ENCODE assay signal across 8 cellular contexts in the genomic region with DNA sequence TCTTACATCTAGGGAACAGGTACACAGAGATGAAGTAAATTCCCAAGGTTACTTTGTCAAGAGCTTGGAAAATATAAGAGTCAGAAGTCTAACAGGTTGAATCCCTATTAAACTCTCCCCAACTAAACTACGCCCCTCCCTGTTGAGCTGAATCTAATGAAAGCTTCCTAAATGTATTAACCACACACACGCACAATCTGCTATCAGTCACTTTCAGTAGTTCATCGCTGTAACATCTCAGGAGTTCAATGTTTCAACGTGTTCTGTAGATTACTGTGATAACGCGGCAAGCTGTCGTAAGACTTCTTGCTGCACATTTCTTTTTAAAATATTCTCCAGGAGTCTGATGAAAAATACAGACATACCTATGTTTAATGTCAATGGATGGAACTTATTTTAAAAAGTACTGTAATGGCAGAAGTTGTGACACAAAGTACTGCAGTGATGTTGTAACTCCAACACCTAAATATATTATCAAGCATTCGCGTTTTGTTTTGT. TPM values are rescaled to one million over a fixed set of nuclear protein-coding genes. Genes with fewer than 3 reads are reported as not detected.
DNase-seq lines count a peak whose midpoint lies in the region; ATAC-seq and TF ChIP-seq lines count a peak whose summit lies in the region.

No MANE protein-coding gene starts in this region.

- no peaks in the 10 kb centered on the region for H3K9me3 ChIP-seq in right cardiac atrium (ENCODE audit: control insufficient read depth, low read length)

- TF ChIP-seq CTCF in AG04449 (IDR thresholded peaks at IDR 0.05; ENCODE audit: insufficient read depth, low read length, missing control alignments) (no peak), HFFc6 (IDR thresholded peaks at IDR 0.05) (no peak)

- H3K27me3 ChIP-seq in right cardiac atrium (ENCODE audit: control insufficient read depth, insufficient read depth): no peaks in the 10 kb centered on the region

- peaks cover 7% of the 10 kb centered on the region for H3K27me3 Mint-ChIP-seq in HFFc6 (ENCODE audit: insufficient read depth)
- H3K27me3 Mint-ChIP-seq in T-helper 2 cell treated with Interferon-gamma antibody and Interleukin-4, amounts not matched to agents 5 μg/mL and 100 μg/mL, for 36 hours (ENCODE audit: low read depth): no peaks in the 10 kb centered on the region
- no peaks in the 10 kb centered on the region for H3K27me3 Mint-ChIP-seq in stimulated activated memory B cell treated with anti-CD40 and anti-IgM and Interleukin-4, amounts not matched to agents 10 μg/mL and 1 μg/mL and 100 μg/mL, for 72 hours

- ATAC-seq in right cardiac atrium (no peak), GM21447 (IDR thresholded peaks at IDR 0.05; ENCODE audit: unreplicated experiment) (no peak)
- peak; percentile 1 for ATAC-seq in stimulated activated memory B cell treated with anti-CD40 and anti-IgM and Interleukin-4, amounts not matched to agents 10 μg/mL and 1 μg/mL and 100 μg/mL, for 72 hours

- peak overlapping the region; percentile 55 for H3K4me3 ChIP-seq in AG04449 (ENCODE audit: low read depth, low read length)
- H3K4me3 ChIP-seq in right cardiac atrium (ENCODE audit: low read length): peak overlapping the region; percentile 68

- no peaks in the 10 kb centered on the region for H3K9me3 Mint-ChIP-seq in HFFc6
- H3K9me3 Mint-ChIP-seq in T-helper 2 cell treated with Interferon-gamma antibody and Interleukin-4, amounts not matched to agents 5 μg/mL and 100 μg/mL, for 36 hours: no peaks in the 10 kb centered on the region
- no peaks in the 10 kb centered on the region for H3K9me3 Mint-ChIP-seq in stimulated activated memory B cell treated with anti-CD40 and anti-IgM and Interleukin-4, amounts not matched to agents 10 μg/mL and 1 μg/mL and 100 μg/mL, for 72 hours

- 30% methylated on average over 9 of the region's 9 CpGs for WGBS in right cardiac atrium

- H3K27ac Mint-ChIP-seq in HFFc6: peak overlapping the region; percentile 98
- peak overlapping the region; percentile 98 for H3K27ac Mint-ChIP-seq in T-helper 2 cell treated with Interferon-gamma antibody and Interleukin-4, amounts not matched to agents 5 μg/mL and 100 μg/mL, for 36 hours
- H3K27ac Mint-ChIP-seq in stimulated activated memory B cell treated with anti-CD40 and anti-IgM and Interleukin-4, amounts not matched to agents 10 μg/mL and 1 μg/mL and 100 μg/mL, for 72 hours: peak overlapping the region; percentile 92

- peaks cover 21% of the 10 kb centered on the region for H3K36me3 Mint-ChIP-seq in HFFc6 (ENCODE audit: low read depth)
- H3K36me3 Mint-ChIP-seq in T-helper 2 cell treated with Interferon-gamma antibody and Interleukin-4, amounts not matched to agents 5 μg/mL and 100 μg/mL, for 36 hours (ENCODE audit: low read depth): peaks cover 37% of the 10 kb centered on the region
- H3K36me3 Mint-ChIP-seq in stimulated activated memory B cell treated with anti-CD40 and anti-IgM and Interleukin-4, amounts not matched to agents 10 μg/mL and 1 μg/mL and 100 μg/mL, for 72 hours: peaks cover 21% of the 10 kb centered on the region

- POLR2A ChIA-PET in AG04449 (lab: Yijun Ruan, JAX): interaction anchor here (0.7 to 3.8 kb wide), 6 partner anchors 8 to 52 kb away, joined by 3 to 22 read pairs (median 5); partner anchors contain the start of genes APAF1 and IKBIP

- H3K4me1 ChIP-seq in right cardiac atrium (ENCODE audit: control insufficient read depth, insufficient read depth, low read length): no peaks in the 10 kb centered on the region

- CTCF ChIA-PET in AG04449 (lab: Yijun Ruan, JAX): interaction anchor here (1.0 to 4.2 kb wide), 3 partner anchors 26 to 175 kb away, joined by 3 to 43 read pairs (median 6); no protein-coding TSS in a partner anchor

- H3K4me1 Mint-ChIP-seq in HFFc6 (ENCODE audit: low read depth): peaks cover 26% of the 10 kb centered on the region
- H3K4me1 Mint-ChIP-seq in T-helper 2 cell treated with Interferon-gamma antibody and Interleukin-4, amounts not matched to agents 5 μg/mL and 100 μg/mL, for 36 hours (ENCODE audit: low read depth): peaks cover 24% of the 10 kb centered on the region
- H3K4me1 Mint-ChIP-seq in stimulated activated memory B cell treated with anti-CD40 and anti-IgM and Interleukin-4, amounts not matched to agents 10 μg/mL and 1 μg/mL and 100 μg/mL, for 72 hours: peaks cover 27% of the 10 kb centered on the region

- no peak for DNase-seq in AG04449 (ENCODE audit: low read depth, low spot score)
- no peak for DNase-seq in HFFc6
- peak; percentile 21 for DNase-seq in T-helper 2 cell treated with Interferon-gamma antibody and Interleukin-4, amounts not matched to agents 5 μg/mL and 100 μg/mL, for 36 hours (ENCODE audit: low spot score)
- DNase-seq in right cardiac atrium: no peak
- DNase-seq in NCI-H2107 (lab: John Stamatoyannopoulos, UW): no peak
- DNase-seq in iPS-NIHi11 (ENCODE audit: low spot score): no peak

- H3K27ac ChIP-seq in right cardiac atrium (ENCODE audit: low read length): peak overlapping the region; percentile 62

- peak overlapping the region; percentile 94 for H3K4me3 Mint-ChIP-seq in HFFc6
- H3K4me3 Mint-ChIP-seq in T-helper 2 cell treated with Interferon-gamma antibody and Interleukin-4, amounts not matched to agents 5 μg/mL and 100 μg/mL, for 36 hours: peak overlapping the region; percentile 94
- H3K4me3 Mint-ChIP-seq in stimulated activated memory B cell treated with anti-CD40 and anti-IgM and Interleukin-4, amounts not matched to agents 10 μg/mL and 1 μg/mL and 100 μg/mL, for 72 hours: peak overlapping the region; percentile 87

- intact Hi-C loops in right cardiac atrium (cut with DNase I): loop anchor here in 2 of 4 donors (10.0 kb wide), 1 partner anchor 52 kb away; the partner anchor contains the start of genes APAF1 (in 2 of the 2) and IKBIP (in 2 of the 2)

RNA-seq across cellular contexts. Expression of gene SLC25A3, which starts 0.6 kb away (rescaled TPM):
- 100 to 1,000 TPM; 613 to 701 (median 674) TPM for total RNA-seq in HFFc6 (2021; fragmentation: NEBNext Ultra II Directional; extraction: Animal tissue kit (Norgen Biotek cat#: 25700))
- total RNA-seq in right cardiac atrium: 1,000 to 10,000 TPM in 3 of 4 donors, 100 to 1,000 TPM in 1; 961 to 1,212 (median 1,085) TPM
- polyA plus RNA-seq in right cardiac atrium: 1,403 TPM

RNA-seq across cellular contexts. Expression of gene IKBIP, which starts 51.7 kb away (rescaled TPM):
- 100 to 1,000 TPM in 5 of 6 experiments, 10 to 100 TPM in 1; 96.6 to 131 (median 108) TPM for total RNA-seq in HFFc6 (2021; fragmentation: NEBNext Ultra II Directional; extraction: Animal tissue kit (Norgen Biotek cat#: 25700))
- total RNA-seq in right cardiac atrium: 10 to 100 TPM in 1 of 4 donors, 1 to 10 TPM in 3; 4.9 to 10.3 (median 6.3) TPM
- 8.1 TPM for polyA plus RNA-seq in right cardiac atrium

RNA-seq across cellular contexts. Expression of gene APAF1, which starts 52.2 kb away (rescaled TPM):
- 10 to 100 TPM; 19.0 to 23.6 (median 21.2) TPM for total RNA-seq in HFFc6 (2021; fragmentation: NEBNext Ultra II Directional; extraction: Animal tissue kit (Norgen Biotek cat#: 25700))
- 1 to 10 TPM; 4.0 to 7.1 (median 4.5) TPM for total RNA-seq in right cardiac atrium
- polyA plus RNA-seq in right cardiac atrium: 2.9 TPM

Comparison
In these comparisons a context has a peak if more than half of its experiments do, and no peak if none do; other contexts are left out.
1. RNA of gene IKBIP, which starts 51.7 kb away (total RNA-seq): 96.6 to 131 TPM in HFFc6; 4.9 to 10.3 TPM in right cardiac atrium; every median in the first group is over 4 times any median in the second.
2. Peak in every context shown above with its lines, with median percentiles within 50 percentile points of each other: H3K27ac Mint-ChIP-seq and H3K4me3 Mint-ChIP-seq.